In the genomic region with DNA sequence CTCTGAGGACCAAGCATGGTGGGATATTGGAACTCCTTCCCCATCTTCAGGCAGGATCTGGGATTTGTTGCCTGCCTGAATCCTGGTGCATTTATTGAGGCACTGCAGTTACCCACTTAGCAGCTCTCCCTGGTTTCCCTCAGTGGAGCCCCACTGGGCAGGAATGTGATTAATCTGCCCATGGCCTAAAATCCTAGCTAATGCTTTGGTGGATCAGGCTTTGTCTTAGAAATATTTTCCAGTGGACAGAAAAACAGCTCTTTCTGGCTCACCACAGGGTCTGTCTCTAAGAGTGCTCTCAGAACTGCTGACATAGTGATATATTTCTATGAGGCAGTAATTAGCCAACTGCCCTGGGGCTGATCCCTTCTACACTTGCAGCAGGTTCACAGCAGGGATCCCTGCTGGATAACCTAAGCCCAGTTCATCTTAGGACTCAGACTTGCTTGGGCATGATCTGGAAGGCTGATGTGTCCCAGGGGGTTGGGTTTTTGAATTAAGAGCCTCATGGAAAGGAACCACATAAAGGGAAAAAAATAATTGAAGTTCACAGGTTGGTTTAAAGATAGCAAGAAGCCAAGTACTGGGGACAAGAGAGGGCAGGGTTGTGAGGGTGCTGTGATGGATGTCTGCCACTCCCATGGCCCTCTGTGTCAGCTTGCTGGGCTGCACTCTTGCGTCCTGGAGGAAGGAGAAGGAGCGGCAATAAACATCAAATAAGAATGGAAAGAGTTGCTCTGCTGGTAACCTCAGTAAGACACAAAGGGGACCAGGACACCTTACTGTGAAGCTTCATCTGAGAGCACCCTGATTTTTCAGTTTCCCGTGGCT, we compare ENCODE assay signal across 11 cellular contexts. TPM values are rescaled to one million over a fixed set of nuclear protein-coding genes. Genes with fewer than 3 reads are reported as not detected.
A peak's percentile ranks its signal among the peaks of the same experiment; 100 is the strongest.
DNase-seq lines count a peak whose midpoint lies in the region; ATAC-seq, FAIRE-seq and TF ChIP-seq lines count a peak whose summit lies in the region.
"Had no signal": no experiment of that assay in that cellular context is flagged by ENCODE, and none has a peak within 500 bp of the region (broad histone marks: within the 10 kb centered on the region; RNA-seq: fewer than 3 reads in every experiment).

No MANE protein-coding gene starts in this region.

- no peak overlapping the region for H2BK12ac ChIP-seq in mesenchymal stem cell (ENCODE audit: low read length in 2 of 2)

- H3K27ac ChIP-seq in mesenchymal stem cell (ENCODE audit: low read length, poor library complexity, severe bottlenecking), result peak overlapping the region; percentile 18
- H3K27ac ChIP-seq in CD8-positive, alpha-beta memory T cell (ENCODE audit: low read depth, low read length), result no peak overlapping the region
- H3K27ac ChIP-seq: ovary had no signal

- no peak overlapping the region for H2AK5ac ChIP-seq in mesenchymal stem cell (ENCODE audit: low read length, severe bottlenecking)

- no peak overlapping the region for H3K9ac ChIP-seq in mesenchymal stem cell (ENCODE audit: low read length)

- CTCF ChIA-PET in CD8-positive, alpha-beta memory T cell (lab: Charles Lee), result no interaction called here

- FAIRE-seq in GM12892 (lab: Jason Lieb, UNC), result no peak

- peak; percentile 95 for DNase-seq in DMS79 treated with DMSO at 0.1 percent for 48 hours (lab: John Stamatoyannopoulos, UW)
- peak; percentile 67 for DNase-seq in NCI-H2081 treated with DMSO at 0.1 percent for 48 hours (lab: John Stamatoyannopoulos, UW)
- DNase-seq in amniotic epithelial cell (ENCODE audit: low read depth), result peak; percentile 13
- no peak for DNase-seq in mesenchymal stem cell
- no peak for DNase-seq in GM12892 (ENCODE audit: insufficient read length)
- DNase-seq in CD8-positive, alpha-beta memory T cell, result no peak
- DNase-seq in Right ventricle myocardium inferior (ENCODE audit: missing footprints), result no peak
- DNase-seq: amniotic stem cell; NK-92 treated with Interleukin-12 subunit alpha and Interleukin-12 subunit beta, amount 100 ng/mL, for 24 hours; ovary had no signal

- no peak overlapping the region for H2BK15ac ChIP-seq in mesenchymal stem cell (ENCODE audit: low read depth, poor library complexity, severe bottlenecking)

- no peak for TF ChIP-seq POLR2A in GM12892 (IDR thresholded peaks at IDR 0.05; ENCODE audit: low read depth, low read length)

- intact Hi-C loops in Right ventricle myocardium inferior (cut with DNase I), result no loop called here

- peaks cover 0 to 15% of the 10 kb centered on the region in 2 experiments for H3K27me3 ChIP-seq in mesenchymal stem cell (ENCODE audit: control insufficient read depth in 1 of 2, insufficient read depth in 1 of 2, low read length in 2 of 2)
- no peaks in the 10 kb centered on the region for H3K27me3 ChIP-seq in CD8-positive, alpha-beta memory T cell (ENCODE audit: insufficient read depth, low read length, poor library complexity, severe bottlenecking)
- H3K27me3 ChIP-seq: ovary had no signal

- no peaks in the 10 kb centered on the region for H3K36me3 Mint-ChIP-seq in CD8-positive, alpha-beta memory T cell

- H3K9me3 ChIP-seq in mesenchymal stem cell (ENCODE audit: control insufficient read depth, low read length), result peaks cover 4% of the 10 kb centered on the region
- H3K9me3 ChIP-seq in CD8-positive, alpha-beta memory T cell (ENCODE audit: low read length), result no peaks in the 10 kb centered on the region
- H3K9me3 ChIP-seq: ovary had no signal

- H3K4me3 Mint-ChIP-seq in CD8-positive, alpha-beta memory T cell, result no peak overlapping the region

- POLR2A ChIA-PET in CD8-positive, alpha-beta memory T cell (lab: Charles Lee), result no interaction called here

- H3K23ac ChIP-seq in mesenchymal stem cell (ENCODE audit: low read length in 2 of 2), result no peak overlapping the region

- H2AFZ ChIP-seq in mesenchymal stem cell (ENCODE audit: low read depth, low read length), result no peak overlapping the region

- H4K91ac ChIP-seq in mesenchymal stem cell (ENCODE audit: low read length), result no peak overlapping the region

- peak overlapping the region in 1 of 8 donors; percentile 14 for H3K27ac Mint-ChIP-seq in CD8-positive, alpha-beta memory T cell

- H4K8ac ChIP-seq in mesenchymal stem cell (ENCODE audit: low read length), result no peak overlapping the region

- no peaks in the 10 kb centered on the region for H3K4me1 Mint-ChIP-seq in CD8-positive, alpha-beta memory T cell

- H3K36me3 ChIP-seq in mesenchymal stem cell (ENCODE audit: control insufficient read depth in 1 of 2, insufficient read depth in 2 of 2, low read depth in 1 of 2, low read length in 2 of 2), result no peaks in the 10 kb centered on the region
- no peaks in the 10 kb centered on the region for H3K36me3 ChIP-seq in CD8-positive, alpha-beta memory T cell (ENCODE audit: insufficient read depth, low read length)
- H3K36me3 ChIP-seq: ovary had no signal

- no peak overlapping the region for H3K14ac ChIP-seq in mesenchymal stem cell (ENCODE audit: low read length in 2 of 2)

- H3K4me3 ChIP-seq in mesenchymal stem cell (ENCODE audit: insufficient read depth in 1 of 2, low read depth in 1 of 2, low read length in 2 of 2), result no peak overlapping the region
- H3K4me3 ChIP-seq in CD8-positive, alpha-beta memory T cell (ENCODE audit: low read length), result no peak overlapping the region
- H3K4me3 ChIP-seq: ovary had no signal

- no peak overlapping the region for H3K18ac ChIP-seq in mesenchymal stem cell (ENCODE audit: low read depth in 1 of 2, low read length in 2 of 2)

- ATAC-seq in GM21825 (IDR thresholded peaks at IDR 0.05; ENCODE audit: unreplicated experiment) (no peak), Right ventricle myocardium inferior (no peak)

- H3K79me1 ChIP-seq in mesenchymal stem cell (replicated peaks; ENCODE audit: low read length, poor library complexity, severe bottlenecking), result no peaks in the 10 kb centered on the region

- H3K4ac ChIP-seq in mesenchymal stem cell (ENCODE audit: low read depth in 1 of 2, low read length in 2 of 2), result no peak overlapping the region

- 80% methylated on average over 3 of the region's 3 CpGs for WGBS in mesenchymal stem cell

- H3K4me1 ChIP-seq in mesenchymal stem cell (ENCODE audit: control insufficient read depth, insufficient read depth, low read depth, low read length), result peaks cover 5% of the 10 kb centered on the region
- no peaks in the 10 kb centered on the region for H3K4me1 ChIP-seq in CD8-positive, alpha-beta memory T cell (ENCODE audit: insufficient read depth, low read length)

- H3K27me3 Mint-ChIP-seq in CD8-positive, alpha-beta memory T cell, result peaks cover 15 to 40% of the 10 kb centered on the region in 2 donors

- H3K4me2 ChIP-seq in mesenchymal stem cell (ENCODE audit: low read length, poor library complexity, severe bottlenecking), result no peak overlapping the region

- H2BK5ac ChIP-seq in mesenchymal stem cell (ENCODE audit: low read depth, low read length, poor library complexity, severe bottlenecking), result no peak overlapping the region

- no peak overlapping the region for H2BK120ac ChIP-seq in mesenchymal stem cell (ENCODE audit: low read depth, low read length)

- H3K9me3 Mint-ChIP-seq in CD8-positive, alpha-beta memory T cell, result peaks cover 0 to 10% (median 9%) of the 10 kb centered on the region in 5 donors

RNA-seq across cellular contexts. Expression of a gene that starts 44.2 kb away (rescaled TPM):
- 3.0 TPM for polyA plus RNA-seq in mesenchymal stem cell (2013, experiment 1 of 2)
- 3.0 TPM for polyA plus RNA-seq in mesenchymal stem cell (2013, experiment 2 of 2)
- 7.3 TPM for polyA plus RNA-seq in GM12892 (2012; ENCODE audit: missing spikeins)
- total RNA-seq in CD8-positive, alpha-beta memory T cell, result 1 to 10 TPM; 7.2 to 7.6 TPM
- polyA plus RNA-seq in CD8-positive, alpha-beta memory T cell, result 2.0 TPM
- 7.0 TPM for total RNA-seq in Right ventricle myocardium inferior

Comparison
In these comparisons a context has a peak if more than half of its experiments do, and no peak if none do; other contexts are left out.
1. DNase-seq: peak in DMS79 treated with DMSO at 0.1 percent for 48 hours (single experiment), NCI-H2081 treated with DMSO at 0.1 percent for 48 hours (single experiment) and amniotic epithelial cell (single experiment); none in mesenchymal stem cell (single experiment), GM12892 (single experiment), CD8-positive, alpha-beta memory T cell (0 of 5) and Right ventricle myocardium inferior (single experiment).